18 cellular contexts compared by ENCODE assay signal in the genomic region with DNA sequence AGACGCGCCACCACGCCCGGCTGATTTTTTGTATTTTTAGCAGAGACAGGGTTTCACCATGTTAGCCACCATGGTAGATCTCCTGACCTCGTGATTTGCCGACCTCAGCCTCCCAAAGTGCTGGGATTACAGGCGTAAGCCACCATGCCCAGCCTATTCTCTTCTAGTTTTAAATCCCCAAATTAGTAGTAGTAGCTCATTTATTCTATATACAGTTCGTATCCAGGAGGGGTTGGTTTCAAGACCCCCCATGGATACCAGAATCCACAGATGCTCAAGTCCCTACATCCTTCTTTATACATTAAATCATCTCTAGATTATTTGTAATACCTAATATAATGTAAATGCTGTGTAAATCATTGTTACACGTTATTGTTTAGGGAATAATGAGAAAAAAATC. TPM values are rescaled to one million over a fixed set of nuclear protein-coding genes. Genes with fewer than 3 reads are reported as not detected.
A peak's percentile ranks its signal among the peaks of the same experiment; 100 is the strongest.
DNase-seq lines count a peak whose midpoint lies in the region; ATAC-seq, FAIRE-seq and TF ChIP-seq lines count a peak whose summit lies in the region.
"Had no signal": no experiment of that assay in that cellular context is flagged by ENCODE, and none has a peak within 500 bp of the region (broad histone marks: within the 10 kb centered on the region; RNA-seq: fewer than 3 reads in every experiment).

No MANE protein-coding gene starts in this region.

- peaks cover 15% of the 10 kb centered on the region for H3K4me1 ChIP-seq in CD4-positive, CD25-positive, alpha-beta regulatory T cell (ENCODE audit: control insufficient read depth, insufficient read depth, low read length, poor library complexity, severe bottlenecking)
- peaks cover 9% of the 10 kb centered on the region for H3K4me1 ChIP-seq in CD8-positive, alpha-beta memory T cell (ENCODE audit: insufficient read depth, low read length)
- peaks cover 8 to 13% of the 10 kb centered on the region in 2 donors for H3K4me1 ChIP-seq in naive thymus-derived CD4-positive, alpha-beta T cell (ENCODE audit: control insufficient read depth in 2 of 2, insufficient read depth in 2 of 2, low read length in 2 of 2)

- H3K27me3 ChIP-seq in CD4-positive, CD25-positive, alpha-beta regulatory T cell (ENCODE audit: control insufficient read depth, insufficient read depth, low read length): no peaks in the 10 kb centered on the region
- H3K27me3 ChIP-seq in CD8-positive, alpha-beta memory T cell (ENCODE audit: insufficient read depth, low read length, poor library complexity, severe bottlenecking): no peaks in the 10 kb centered on the region
- H3K27me3 ChIP-seq in naive thymus-derived CD4-positive, alpha-beta T cell (ENCODE audit: control insufficient read depth in 2 of 2, insufficient read depth in 2 of 2, low read length in 2 of 2): no peaks in the 10 kb centered on the region
- H3K27me3 ChIP-seq in brain microvascular endothelial cell (replicated peaks): no peaks in the 10 kb centered on the region

- no peak for FAIRE-seq in GM12892 (lab: Jason Lieb, UNC)
- FAIRE-seq: H1 had no signal

- peaks cover 50% of the 10 kb centered on the region for H3K36me3 Mint-ChIP-seq in CD4-positive, CD25-positive, alpha-beta regulatory T cell
- peaks cover 32 to 67% (median 63%) of the 10 kb centered on the region in 3 donors for H3K36me3 Mint-ChIP-seq in CD8-positive, alpha-beta memory T cell
- peaks cover 37% of the 10 kb centered on the region for H3K36me3 Mint-ChIP-seq in activated T-helper 1 cell treated with anti-CD3 and anti-CD28 coated beads, Interleukin-12 subunit alpha, Interleukin-12 subunit beta, Interleukin-2, Interleukin-4 antibody, amounts not matched to agents 30 ng/mL and 10 ng/mL and 1 ng/mL, durations not matched to agents 14 hours and 24 hours and 36 hours (ENCODE audit: low read depth)
- peaks cover 31 to 78% (median 72%) of the 10 kb centered on the region in 5 donors for H3K36me3 Mint-ChIP-seq in naive thymus-derived CD4-positive, alpha-beta T cell

- H3K36me3 ChIP-seq in CD4-positive, CD25-positive, alpha-beta regulatory T cell (ENCODE audit: control insufficient read depth, insufficient read depth, low read length): peaks cover 40% of the 10 kb centered on the region
- H3K36me3 ChIP-seq in CD8-positive, alpha-beta memory T cell (ENCODE audit: insufficient read depth, low read length): no peaks in the 10 kb centered on the region
- H3K36me3 ChIP-seq in naive thymus-derived CD4-positive, alpha-beta T cell (ENCODE audit: control insufficient read depth in 2 of 3, insufficient read depth in 3 of 3, low read length in 3 of 3): peaks cover 0 to 45% (median 7%) of the 10 kb centered on the region in 3 experiments
- H3K36me3 ChIP-seq in brain microvascular endothelial cell (replicated peaks): peaks cover 20% of the 10 kb centered on the region

- no peak for ATAC-seq in CD4-positive, CD25-positive, alpha-beta regulatory T cell (ENCODE audit: low read depth in 2 of 2)
- no peak for ATAC-seq in naive thymus-derived CD4-positive, alpha-beta T cell
- no peak for ATAC-seq in HG03039 (IDR thresholded peaks at IDR 0.05; ENCODE audit: unreplicated experiment)
- ATAC-seq: CD8-positive, alpha-beta T cell; Panc1 had no signal

- intact Hi-C loops in activated T-helper 1 cell treated with anti-CD3 and anti-CD28 coated beads, Interleukin-12 subunit alpha, Interleukin-12 subunit beta, Interleukin-2, Interleukin-4 antibody, amounts not matched to agents 30 ng/mL and 10 ng/mL and 1 ng/mL, durations not matched to agents 14 hours and 24 hours and 36 hours (cut with micrococcal nuclease): loop anchor here (5.0 to 10.0 kb wide), 3 partner anchors 251 to 791 kb away; a partner anchor contains a TSS
- intact Hi-C loops in naive thymus-derived CD4-positive, alpha-beta T cell (cut with micrococcal nuclease): loop anchor here in 1 of 2 donors (5.0 to 10.0 kb wide), 6 partner anchors 231 to 431 kb away; a partner anchor contains a TSS

- in situ Hi-C loops in brain microvascular endothelial cell (cut with HindIII; ENCODE audit: low pct_ligation_motif_present, low sequenced_read_pairs): no loop called here

- no peak for TF ChIP-seq POLR2A in GM12892 (IDR thresholded peaks at IDR 0.05; ENCODE audit: low read depth, low read length)

- POLR2A ChIA-PET in CD8-positive, alpha-beta memory T cell (lab: Charles Lee): no interaction called here
- POLR2A ChIA-PET in naive thymus-derived CD4-positive, alpha-beta T cell (lab: Charles Lee): no interaction called here

- H3K9me3 ChIP-seq in CD4-positive, CD25-positive, alpha-beta regulatory T cell (ENCODE audit: control insufficient read depth in 2 of 2, low read length in 2 of 2): peaks cover 22 to 30% of the 10 kb centered on the region in 2 experiments
- H3K9me3 ChIP-seq in CD8-positive, alpha-beta memory T cell (ENCODE audit: low read length): no peaks in the 10 kb centered on the region
- H3K9me3 ChIP-seq in naive thymus-derived CD4-positive, alpha-beta T cell (ENCODE audit: control insufficient read depth in 2 of 3, low read length in 3 of 3): peaks cover 0 to 11% (median 3%) of the 10 kb centered on the region in 3 experiments

- no peak for TF ChIP-seq CTCF in brain microvascular endothelial cell (IDR thresholded peaks at IDR 0.05; ENCODE audit: low read depth, low read length, missing control alignments)

- CTCF ChIA-PET in CD8-positive, alpha-beta memory T cell (lab: Charles Lee): no interaction called here
- CTCF ChIA-PET in naive thymus-derived CD4-positive, alpha-beta T cell (lab: Charles Lee): no interaction called here

- peaks cover 4 to 32% (median 15%) of the 10 kb centered on the region in 7 donors for H3K9me3 Mint-ChIP-seq in CD4-positive, CD25-positive, alpha-beta regulatory T cell
- peaks cover 2 to 23% (median 8%) of the 10 kb centered on the region in 5 donors for H3K9me3 Mint-ChIP-seq in CD8-positive, alpha-beta memory T cell
- H3K9me3 Mint-ChIP-seq in activated T-helper 1 cell treated with anti-CD3 and anti-CD28 coated beads, Interleukin-12 subunit alpha, Interleukin-12 subunit beta, Interleukin-2, Interleukin-4 antibody, amounts not matched to agents 30 ng/mL and 10 ng/mL and 1 ng/mL, durations not matched to agents 14 hours and 24 hours and 36 hours: peaks cover 74% of the 10 kb centered on the region
- H3K9me3 Mint-ChIP-seq in naive thymus-derived CD4-positive, alpha-beta T cell: peaks cover 3 to 81% (median 38%) of the 10 kb centered on the region in 11 donors

- H3K27me3 Mint-ChIP-seq in CD4-positive, CD25-positive, alpha-beta regulatory T cell: no peaks in the 10 kb centered on the region
- H3K27me3 Mint-ChIP-seq in CD8-positive, alpha-beta memory T cell: no peaks in the 10 kb centered on the region
- no peaks in the 10 kb centered on the region for H3K27me3 Mint-ChIP-seq in activated T-helper 1 cell treated with anti-CD3 and anti-CD28 coated beads, Interleukin-12 subunit alpha, Interleukin-12 subunit beta, Interleukin-2, Interleukin-4 antibody, amounts not matched to agents 30 ng/mL and 10 ng/mL and 1 ng/mL, durations not matched to agents 14 hours and 24 hours and 36 hours (ENCODE audit: insufficient read depth)
- no peaks in the 10 kb centered on the region for H3K27me3 Mint-ChIP-seq in naive thymus-derived CD4-positive, alpha-beta T cell
- H3K27me3 Mint-ChIP-seq: B cell had no signal

- H3K4me3 ChIP-seq in CD4-positive, CD25-positive, alpha-beta regulatory T cell (ENCODE audit: low read depth, low read length): no peak overlapping the region
- H3K4me3 ChIP-seq in CD8-positive, alpha-beta memory T cell (ENCODE audit: low read length): no peak overlapping the region
- no peak overlapping the region for H3K4me3 ChIP-seq in naive thymus-derived CD4-positive, alpha-beta T cell (ENCODE audit: low read length)
- no peak overlapping the region for H3K4me3 ChIP-seq in brain microvascular endothelial cell (ENCODE audit: low read depth, low read length)

- peak overlapping the region; percentile 62 to 92 (median 66) for H3K4me3 Mint-ChIP-seq in CD4-positive, CD25-positive, alpha-beta regulatory T cell
- peak overlapping the region in 5 of 7 donors; percentile 10 to 90 (median 49) for H3K4me3 Mint-ChIP-seq in CD8-positive, alpha-beta memory T cell
- peak overlapping the region; percentile 92 for H3K4me3 Mint-ChIP-seq in activated T-helper 1 cell treated with anti-CD3 and anti-CD28 coated beads, Interleukin-12 subunit alpha, Interleukin-12 subunit beta, Interleukin-2, Interleukin-4 antibody, amounts not matched to agents 30 ng/mL and 10 ng/mL and 1 ng/mL, durations not matched to agents 14 hours and 24 hours and 36 hours
- peak overlapping the region in 7 of 10 donors; percentile 35 to 99 (median 58) for H3K4me3 Mint-ChIP-seq in naive thymus-derived CD4-positive, alpha-beta T cell

- no peak for DNase-seq in CD4-positive, CD25-positive, alpha-beta regulatory T cell
- DNase-seq in CD8-positive, alpha-beta memory T cell: no peak
- DNase-seq in activated T-helper 1 cell treated with anti-CD3 and anti-CD28 coated beads, Interleukin-12 subunit alpha, Interleukin-12 subunit beta, Interleukin-2, Interleukin-4 antibody, amounts not matched to agents 30 ng/mL and 10 ng/mL and 1 ng/mL, durations not matched to agents 14 hours and 24 hours and 36 hours (ENCODE audit: low spot score): no peak
- DNase-seq in naive thymus-derived CD4-positive, alpha-beta T cell: no peak
- no peak for DNase-seq in GM12892 (ENCODE audit: insufficient read length)
- DNase-seq in DMS 273 (lab: John Stamatoyannopoulos, UW; ENCODE audit: unreplicated experiment): no peak
- no peak for DNase-seq in brain microvascular endothelial cell
- DNase-seq: CD8-positive, alpha-beta T cell; DMS 273 treated with DMSO at 0.1 percent for 48 hours; KG1; NCI-H1092; NCI-H187 treated with DMSO at 0.1 percent for 48 hours; NCI-H446; SHP77 treated with DMSO at 0.1 percent for 48 hours had no signal

- no peak overlapping the region for H3K27ac ChIP-seq in CD4-positive, CD25-positive, alpha-beta regulatory T cell (ENCODE audit: insufficient read depth, low read length, poor library complexity, severe bottlenecking)
- no peak overlapping the region for H3K27ac ChIP-seq in CD8-positive, alpha-beta memory T cell (ENCODE audit: low read depth, low read length)
- H3K27ac ChIP-seq in naive thymus-derived CD4-positive, alpha-beta T cell (ENCODE audit: low read depth, low read length): no peak overlapping the region
- no peak overlapping the region for H3K27ac ChIP-seq in brain microvascular endothelial cell

- peak overlapping the region in 2 of 3 donors; percentile 63 to 67 for H3K27ac Mint-ChIP-seq in CD4-positive, CD25-positive, alpha-beta regulatory T cell
- H3K27ac Mint-ChIP-seq in CD8-positive, alpha-beta memory T cell: peak overlapping the region in 1 of 8 donors; percentile 49
- no peak overlapping the region for H3K27ac Mint-ChIP-seq in activated T-helper 1 cell treated with anti-CD3 and anti-CD28 coated beads, Interleukin-12 subunit alpha, Interleukin-12 subunit beta, Interleukin-2, Interleukin-4 antibody, amounts not matched to agents 30 ng/mL and 10 ng/mL and 1 ng/mL, durations not matched to agents 14 hours and 24 hours and 36 hours
- H3K27ac Mint-ChIP-seq in naive thymus-derived CD4-positive, alpha-beta T cell: peak overlapping the region in 3 of 9 donors; percentile 29 to 77 (median 43)
- H3K27ac Mint-ChIP-seq: B cell; CD8-positive, alpha-beta T cell had no signal

- H3K4me1 Mint-ChIP-seq in CD4-positive, CD25-positive, alpha-beta regulatory T cell: peaks cover 11 to 37% (median 24%) of the 10 kb centered on the region in 4 donors
- H3K4me1 Mint-ChIP-seq in CD8-positive, alpha-beta memory T cell: peaks cover 31 to 46% (median 35%) of the 10 kb centered on the region in 3 donors
- H3K4me1 Mint-ChIP-seq in activated T-helper 1 cell treated with anti-CD3 and anti-CD28 coated beads, Interleukin-12 subunit alpha, Interleukin-12 subunit beta, Interleukin-2, Interleukin-4 antibody, amounts not matched to agents 30 ng/mL and 10 ng/mL and 1 ng/mL, durations not matched to agents 14 hours and 24 hours and 36 hours (ENCODE audit: low read depth): peaks cover 21% of the 10 kb centered on the region
- peaks cover 19 to 46% (median 29%) of the 10 kb centered on the region in 7 donors for H3K4me1 Mint-ChIP-seq in naive thymus-derived CD4-positive, alpha-beta T cell

RNA-seq across cellular contexts. Expression of a gene that starts 2.0 kb away (rescaled TPM):
- total RNA-seq in CD4-positive, CD25-positive, alpha-beta regulatory T cell: 8.3 TPM
- 10 to 100 TPM in 2 of 4 donors, 1 to 10 TPM in 2; 6.7 to 13.3 (median 9.7) TPM for polyA plus RNA-seq in CD4-positive, CD25-positive, alpha-beta regulatory T cell
- 10 to 100 TPM in 1 of 2 experiments, 1 to 10 TPM in 1; 8.7 to 10.4 TPM for total RNA-seq in CD8-positive, alpha-beta memory T cell
- 10.9 TPM for polyA plus RNA-seq in CD8-positive, alpha-beta memory T cell
- total RNA-seq in activated T-helper 1 cell treated with anti-CD3 and anti-CD28 coated beads, Interleukin-12 subunit alpha, Interleukin-12 subunit beta, Interleukin-2, Interleukin-4 antibody, amounts not matched to agents 30 ng/mL and 10 ng/mL and 1 ng/mL, durations not matched to agents 14 hours and 24 hours and 36 hours: 4.4 and 4.9 TPM in 2 replicates
- total RNA-seq in naive thymus-derived CD4-positive, alpha-beta T cell: 10 to 100 TPM in 2 of 5 experiments, 1 to 10 TPM in 3; 8.2 to 18.0 (median 9.3) TPM
- 10 to 100 TPM in 1 of 2 donors, 1 to 10 TPM in 1; 9.5 to 15.1 TPM for polyA plus RNA-seq in naive thymus-derived CD4-positive, alpha-beta T cell
- 0.55 TPM for polyA plus RNA-seq in GM12892 (2012; ENCODE audit: missing spikeins)

RNA-seq across cellular contexts. Expression of a gene that starts 2.0 kb away (rescaled TPM):
- 4.8 TPM for total RNA-seq in CD4-positive, CD25-positive, alpha-beta regulatory T cell
- 1 to 10 TPM; 2.0 to 4.0 (median 2.3) TPM for polyA plus RNA-seq in CD4-positive, CD25-positive, alpha-beta regulatory T cell
- 1 to 10 TPM; 5.9 to 7.7 TPM for total RNA-seq in CD8-positive, alpha-beta memory T cell
- 4.9 TPM for polyA plus RNA-seq in CD8-positive, alpha-beta memory T cell
- 5.3 and 5.4 TPM in 2 replicates for total RNA-seq in activated T-helper 1 cell treated with anti-CD3 and anti-CD28 coated beads, Interleukin-12 subunit alpha, Interleukin-12 subunit beta, Interleukin-2, Interleukin-4 antibody, amounts not matched to agents 30 ng/mL and 10 ng/mL and 1 ng/mL, durations not matched to agents 14 hours and 24 hours and 36 hours
- 1 to 10 TPM; 2.6 to 9.0 (median 6.3) TPM for total RNA-seq in naive thymus-derived CD4-positive, alpha-beta T cell
- 1 to 10 TPM; 2.6 to 7.2 TPM for polyA plus RNA-seq in naive thymus-derived CD4-positive, alpha-beta T cell
- polyA plus RNA-seq in GM12892 (2012; ENCODE audit: missing spikeins): 0.78 TPM
